Comparison of ENCODE assay signal across 1 cellular context in the genomic region with DNA sequence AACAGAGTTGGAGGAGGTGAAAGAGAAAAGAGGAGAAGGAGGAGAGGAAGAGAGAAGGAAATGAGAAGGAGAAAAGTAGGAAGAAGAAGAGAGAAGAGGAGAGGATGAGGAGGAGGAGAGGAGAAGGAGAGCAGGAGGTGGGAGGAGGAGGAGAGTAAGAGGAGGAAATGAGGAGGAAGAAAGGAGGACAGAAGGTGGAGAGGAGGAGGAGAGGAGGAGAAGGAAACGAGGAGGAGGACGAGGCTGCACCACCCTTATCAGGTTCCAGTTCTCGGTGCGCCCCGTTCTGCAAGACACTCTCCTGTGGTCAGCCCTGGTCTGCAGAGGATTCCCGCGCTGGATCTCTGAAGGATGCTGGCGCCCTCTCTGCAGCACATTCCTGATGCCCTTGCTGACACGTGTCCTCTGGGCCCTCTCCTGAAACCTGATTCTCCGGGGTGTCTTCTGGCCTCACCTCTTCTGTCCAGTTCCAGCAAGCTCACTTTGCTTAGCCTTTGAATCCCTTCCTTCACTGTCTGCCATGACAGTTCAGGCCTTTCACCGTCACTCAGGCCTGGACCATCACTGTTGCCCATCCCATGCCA.
A peak's percentile ranks its signal among the peaks of the same experiment; 100 is the strongest.
TF ChIP-seq lines count a peak whose summit lies in the region.

No MANE protein-coding gene starts in this region.

TF ChIP-seq in HEK293, 187 proteins besides CTCF, POLR2A, EP300 and RAD21:
- 0 out of 2 replicates have a peak, but pooled peaks have one; percentile 2 for TF ChIP-seq PRDM1 (tag by site-specific recombination; IDR thresholded peaks at IDR 0.05)
- peak; percentile 62; the same call in 1 of the 2 replicates for TF ChIP-seq EGR2 (tag by site-specific recombination; IDR thresholded peaks at IDR 0.05; ENCODE audit: low read depth)
- TF ChIP-seq ZFHX2 (tag by site-specific recombination; conservative IDR thresholded peaks at IDR 0.05), result 0 out of 2 replicates have a peak, but pooled peaks have one; percentile 34
- peak; percentile 72 for TF ChIP-seq ZNF366 (tag by site-specific recombination; conservative IDR thresholded peaks at IDR 0.05)
